ENCODE assay signal across 9 cellular contexts in the genomic region with DNA sequence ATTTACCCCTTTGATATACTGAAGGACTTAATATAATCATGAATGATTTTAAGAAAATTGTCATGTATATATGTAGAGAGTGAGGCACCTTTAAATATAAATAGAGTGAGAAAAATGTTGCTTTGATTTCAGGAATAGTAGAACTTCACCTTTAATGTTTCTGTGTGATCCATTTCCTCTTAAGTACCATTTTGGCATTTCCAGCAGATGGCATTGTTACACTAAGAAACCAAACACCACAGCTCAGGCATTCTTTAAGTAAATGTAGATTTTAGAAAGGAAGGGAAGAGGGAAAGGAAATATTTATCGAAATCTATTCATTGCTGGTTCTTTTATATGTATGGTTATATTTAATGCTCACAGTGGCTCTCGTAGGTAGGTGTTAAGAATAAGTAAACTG.
DNase-seq lines count a peak whose midpoint lies in the region; TF ChIP-seq lines count a peak whose summit lies in the region.
"Had no signal": no experiment of that assay in that cellular context is flagged by ENCODE, and none has a peak within 500 bp of the region (broad histone marks: within the 10 kb centered on the region; RNA-seq: fewer than 3 reads in every experiment).

No MANE protein-coding gene starts in this region.

- intact Hi-C loops in lower leg skin (cut with DNase I; ENCODE audit: low total_unique reads), result no loop called here

- TF ChIP-seq CTCF in GM12873 (IDR thresholded peaks at IDR 0.05; ENCODE audit: insufficient read depth, low read depth, low read length, missing control alignments) (peak; percentile 19), kidney epithelial cell (IDR thresholded peaks at IDR 0.05; ENCODE audit: insufficient read depth, low read length, poor library complexity, severe bottlenecking) (peak; percentile 53), lower leg skin (IDR thresholded peaks at IDR 0.05) (no peak)

- H3K9me3 ChIP-seq in SK-N-MC (ENCODE audit: low read depth, low read length), result no peaks in the 10 kb centered on the region

- TF ChIP-seq POLR2A in lower leg skin (IDR thresholded peaks at IDR 0.05), result no peak

- no peak overlapping the region for H3K9ac ChIP-seq in SK-N-MC (ENCODE audit: insufficient read length)

- H3K4me3 ChIP-seq in SK-N-MC (0 out of 2 replicates have a peak overlapping the region, but pooled peaks have one; percentile 14), kidney epithelial cell (ENCODE audit: low read depth, low read length) (no peak overlapping the region), lower leg skin (ENCODE audit: low read depth, poor library complexity, severe bottlenecking) (no peak overlapping the region)

- peak; percentile 52 for DNase-seq in NCI-H1417 treated with DMSO at 0.1 percent for 48 hours (lab: John Stamatoyannopoulos, UW)
- DNase-seq in SK-N-MC (ENCODE audit: low read depth, low spot score), result peak; percentile 85
- peak; percentile 29 for DNase-seq in kidney epithelial cell (ENCODE audit: low read depth)
- DNase-seq in activated naive CD4-positive, alpha-beta T cell (lab: John Stamatoyannopoulos, UW), result no peak
- DNase-seq in lower leg skin (ENCODE audit: low spot score in 2 of 2), result no peak
- no peak for DNase-seq in COLO829 (ENCODE audit: low spot score)
- DNase-seq in stimulated activated CD4-positive, alpha-beta T cell treated with anti-CD3 and anti-CD28 coated beads, Interleukin-2, amount 100 ng/mL, for 24 hours, result no peak

- H3K27me3 ChIP-seq in kidney epithelial cell (ENCODE audit: control insufficient read depth, insufficient read depth, low read length), result no peaks in the 10 kb centered on the region

- WGBS in lower leg skin, 2 donors, result 10 to 22% methylated on average over 2 of the region's 2 CpGs

- H3K27ac ChIP-seq in SK-N-MC, result no peak overlapping the region
- H3K27ac ChIP-seq: epithelial cell of prostate had no signal

- H3K36me3 ChIP-seq in SK-N-MC (ENCODE audit: insufficient read depth, low read length) (no peaks in the 10 kb centered on the region), kidney epithelial cell (ENCODE audit: control insufficient read depth, insufficient read depth, low read length) (no peaks in the 10 kb centered on the region)

Comparison
In these comparisons a context has a peak if more than half of its experiments do, and no peak if none do; other contexts are left out.
1. CTCF ChIP-seq: peak in GM12873 (single experiment) and kidney epithelial cell (single experiment); none in lower leg skin (0 of 3).
2. DNase-seq: peak in NCI-H1417 treated with DMSO at 0.1 percent for 48 hours (single experiment), SK-N-MC (single experiment) and kidney epithelial cell (single experiment); none in activated naive CD4-positive, alpha-beta T cell (0 of 4), lower leg skin (0 of 2), COLO829 (single experiment) and stimulated activated CD4-positive, alpha-beta T cell treated with anti-CD3 and anti-CD28 coated beads, Interleukin-2, amount 100 ng/mL, for 24 hours (0 of 2).